ENCODE assay signal across 1 cellular context in the genomic region with DNA sequence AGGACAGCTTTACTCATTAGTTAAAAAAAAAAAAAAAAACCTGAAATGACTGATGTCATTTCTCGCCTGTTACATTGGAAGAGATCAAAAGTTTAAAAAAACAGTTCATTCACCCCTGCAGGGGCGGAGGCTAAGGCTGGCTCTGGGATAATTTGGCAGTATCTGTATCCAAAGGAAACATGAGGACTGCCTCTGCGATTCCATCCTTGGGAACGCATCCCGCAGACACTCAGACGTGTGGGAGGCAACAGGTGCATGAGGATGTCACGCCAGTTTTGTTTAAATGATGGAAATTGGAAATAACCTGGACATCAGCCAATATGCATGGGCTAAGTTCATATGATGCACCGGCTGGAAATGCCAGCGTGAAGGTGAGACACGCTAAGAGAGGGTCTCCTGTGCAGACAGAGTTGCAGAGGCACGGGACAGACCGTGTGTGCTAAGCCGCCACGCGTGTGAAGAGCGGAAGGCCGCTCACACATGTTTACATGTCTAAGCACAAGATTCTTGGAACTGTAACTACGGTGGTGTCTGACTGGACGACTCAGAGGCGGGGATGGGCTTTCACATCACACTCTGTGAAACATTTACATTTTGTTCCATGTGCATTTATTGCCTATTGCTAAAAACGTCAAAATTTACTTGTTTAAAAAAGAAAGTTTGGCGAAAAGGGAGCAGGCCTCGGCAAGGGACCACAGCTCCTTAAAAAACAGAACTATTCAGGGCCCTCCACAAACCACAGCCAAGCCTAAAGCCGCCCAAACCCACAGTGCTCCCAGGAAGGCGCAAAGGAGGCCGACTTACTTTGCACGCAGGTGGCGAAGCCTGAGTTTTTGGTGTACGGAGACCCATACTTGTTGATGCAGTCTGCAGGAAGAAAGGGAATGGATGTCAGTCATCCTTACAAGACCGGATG.
TF ChIP-seq lines count a peak whose summit lies in the region.

No MANE protein-coding gene starts in this region.

TF ChIP-seq in H1, 55 proteins besides CTCF, POLR2A, EP300 and RAD21:
- TF ChIP-seq, protein P1, sequence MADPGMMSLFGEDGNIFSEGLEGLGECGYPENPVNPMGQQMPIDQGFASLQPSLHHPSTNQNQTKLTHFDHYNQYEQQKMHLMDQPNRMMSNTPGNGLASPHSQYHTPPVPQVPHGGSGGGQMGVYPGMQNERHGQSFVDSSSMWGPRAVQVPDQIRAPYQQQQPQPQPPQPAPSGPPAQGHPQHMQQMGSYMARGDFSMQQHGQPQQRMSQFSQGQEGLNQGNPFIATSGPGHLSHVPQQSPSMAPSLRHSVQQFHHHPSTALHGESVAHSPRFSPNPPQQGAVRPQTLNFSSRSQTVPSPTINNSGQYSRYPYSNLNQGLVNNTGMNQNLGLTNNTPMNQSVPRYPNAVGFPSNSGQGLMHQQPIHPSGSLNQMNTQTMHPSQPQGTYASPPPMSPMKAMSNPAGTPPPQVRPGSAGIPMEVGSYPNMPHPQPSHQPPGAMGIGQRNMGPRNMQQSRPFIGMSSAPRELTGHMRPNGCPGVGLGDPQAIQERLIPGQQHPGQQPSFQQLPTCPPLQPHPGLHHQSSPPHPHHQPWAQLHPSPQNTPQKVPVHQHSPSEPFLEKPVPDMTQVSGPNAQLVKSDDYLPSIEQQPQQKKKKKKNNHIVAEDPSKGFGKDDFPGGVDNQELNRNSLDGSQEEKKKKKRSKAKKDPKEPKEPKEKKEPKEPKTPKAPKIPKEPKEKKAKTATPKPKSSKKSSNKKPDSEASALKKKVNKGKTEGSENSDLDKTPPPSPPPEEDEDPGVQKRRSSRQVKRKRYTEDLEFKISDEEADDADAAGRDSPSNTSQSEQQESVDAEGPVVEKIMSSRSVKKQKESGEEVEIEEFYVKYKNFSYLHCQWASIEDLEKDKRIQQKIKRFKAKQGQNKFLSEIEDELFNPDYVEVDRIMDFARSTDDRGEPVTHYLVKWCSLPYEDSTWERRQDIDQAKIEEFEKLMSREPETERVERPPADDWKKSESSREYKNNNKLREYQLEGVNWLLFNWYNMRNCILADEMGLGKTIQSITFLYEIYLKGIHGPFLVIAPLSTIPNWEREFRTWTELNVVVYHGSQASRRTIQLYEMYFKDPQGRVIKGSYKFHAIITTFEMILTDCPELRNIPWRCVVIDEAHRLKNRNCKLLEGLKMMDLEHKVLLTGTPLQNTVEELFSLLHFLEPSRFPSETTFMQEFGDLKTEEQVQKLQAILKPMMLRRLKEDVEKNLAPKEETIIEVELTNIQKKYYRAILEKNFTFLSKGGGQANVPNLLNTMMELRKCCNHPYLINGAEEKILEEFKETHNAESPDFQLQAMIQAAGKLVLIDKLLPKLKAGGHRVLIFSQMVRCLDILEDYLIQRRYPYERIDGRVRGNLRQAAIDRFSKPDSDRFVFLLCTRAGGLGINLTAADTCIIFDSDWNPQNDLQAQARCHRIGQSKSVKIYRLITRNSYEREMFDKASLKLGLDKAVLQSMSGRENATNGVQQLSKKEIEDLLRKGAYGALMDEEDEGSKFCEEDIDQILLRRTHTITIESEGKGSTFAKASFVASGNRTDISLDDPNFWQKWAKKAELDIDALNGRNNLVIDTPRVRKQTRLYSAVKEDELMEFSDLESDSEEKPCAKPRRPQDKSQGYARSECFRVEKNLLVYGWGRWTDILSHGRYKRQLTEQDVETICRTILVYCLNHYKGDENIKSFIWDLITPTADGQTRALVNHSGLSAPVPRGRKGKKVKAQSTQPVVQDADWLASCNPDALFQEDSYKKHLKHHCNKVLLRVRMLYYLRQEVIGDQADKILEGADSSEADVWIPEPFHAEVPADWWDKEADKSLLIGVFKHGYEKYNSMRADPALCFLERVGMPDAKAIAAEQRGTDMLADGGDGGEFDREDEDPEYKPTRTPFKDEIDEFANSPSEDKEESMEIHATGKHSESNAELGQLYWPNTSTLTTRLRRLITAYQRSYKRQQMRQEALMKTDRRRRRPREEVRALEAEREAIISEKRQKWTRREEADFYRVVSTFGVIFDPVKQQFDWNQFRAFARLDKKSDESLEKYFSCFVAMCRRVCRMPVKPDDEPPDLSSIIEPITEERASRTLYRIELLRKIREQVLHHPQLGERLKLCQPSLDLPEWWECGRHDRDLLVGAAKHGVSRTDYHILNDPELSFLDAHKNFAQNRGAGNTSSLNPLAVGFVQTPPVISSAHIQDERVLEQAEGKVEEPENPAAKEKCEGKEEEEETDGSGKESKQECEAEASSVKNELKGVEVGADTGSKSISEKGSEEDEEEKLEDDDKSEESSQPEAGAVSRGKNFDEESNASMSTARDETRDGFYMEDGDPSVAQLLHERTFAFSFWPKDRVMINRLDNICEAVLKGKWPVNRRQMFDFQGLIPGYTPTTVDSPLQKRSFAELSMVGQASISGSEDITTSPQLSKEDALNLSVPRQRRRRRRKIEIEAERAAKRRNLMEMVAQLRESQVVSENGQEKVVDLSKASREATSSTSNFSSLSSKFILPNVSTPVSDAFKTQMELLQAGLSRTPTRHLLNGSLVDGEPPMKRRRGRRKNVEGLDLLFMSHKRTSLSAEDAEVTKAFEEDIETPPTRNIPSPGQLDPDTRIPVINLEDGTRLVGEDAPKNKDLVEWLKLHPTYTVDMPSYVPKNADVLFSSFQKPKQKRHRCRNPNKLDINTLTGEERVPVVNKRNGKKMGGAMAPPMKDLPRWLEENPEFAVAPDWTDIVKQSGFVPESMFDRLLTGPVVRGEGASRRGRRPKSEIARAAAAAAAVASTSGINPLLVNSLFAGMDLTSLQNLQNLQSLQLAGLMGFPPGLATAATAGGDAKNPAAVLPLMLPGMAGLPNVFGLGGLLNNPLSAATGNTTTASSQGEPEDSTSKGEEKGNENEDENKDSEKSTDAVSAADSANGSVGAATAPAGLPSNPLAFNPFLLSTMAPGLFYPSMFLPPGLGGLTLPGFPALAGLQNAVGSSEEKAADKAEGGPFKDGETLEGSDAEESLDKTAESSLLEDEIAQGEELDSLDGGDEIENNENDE (IDR thresholded peaks at IDR 0.05; ENCODE audit: insufficient replicate concordance, low read length) = no peak
- no peak for TF ChIP-seq KDM5A (IDR thresholded peaks at IDR 0.05; ENCODE audit: low read length)
- TF ChIP-seq, protein P2, sequence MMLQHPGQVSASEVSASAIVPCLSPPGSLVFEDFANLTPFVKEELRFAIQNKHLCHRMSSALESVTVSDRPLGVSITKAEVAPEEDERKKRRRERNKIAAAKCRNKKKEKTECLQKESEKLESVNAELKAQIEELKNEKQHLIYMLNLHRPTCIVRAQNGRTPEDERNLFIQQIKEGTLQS (IDR thresholded peaks at IDR 0.05; ENCODE audit: insufficient read depth, low read depth, low read length) = no peak
- TF ChIP-seq SIX5 (IDR thresholded peaks at IDR 0.05; ENCODE audit: low read depth, low read length) = no peak
- TF ChIP-seq CTBP2 (IDR thresholded peaks at IDR 0.05; ENCODE audit: borderline replicate concordance, insufficient read depth, insufficient read length, low read length) = no peak
- no peak for TF ChIP-seq CBX5 (IDR thresholded peaks at IDR 0.05; ENCODE audit: low read depth, low read length)
- TF ChIP-seq SUZ12 (IDR thresholded peaks at IDR 0.05; ENCODE audit: low read length) = no peak
- TF ChIP-seq SP2 (IDR thresholded peaks at IDR 0.05; ENCODE audit: low read length) = no peak
- TF ChIP-seq POU5F1 (IDR thresholded peaks at IDR 0.05; ENCODE audit: low read depth, low read length) = no peak
- no peak for TF ChIP-seq GTF2F1 (IDR thresholded peaks at IDR 0.05; ENCODE audit: borderline replicate concordance, low read depth, low read length)
- no peak for TF ChIP-seq TEAD4 (IDR thresholded peaks at IDR 0.05; ENCODE audit: low read depth, low read length)
- no peak for TF ChIP-seq NANOG (IDR thresholded peaks at IDR 0.05; ENCODE audit: insufficient read depth, low read depth, low read length, poor library complexity, severe bottlenecking)
